12 cellular contexts compared by ENCODE assay signal in the genomic region with DNA sequence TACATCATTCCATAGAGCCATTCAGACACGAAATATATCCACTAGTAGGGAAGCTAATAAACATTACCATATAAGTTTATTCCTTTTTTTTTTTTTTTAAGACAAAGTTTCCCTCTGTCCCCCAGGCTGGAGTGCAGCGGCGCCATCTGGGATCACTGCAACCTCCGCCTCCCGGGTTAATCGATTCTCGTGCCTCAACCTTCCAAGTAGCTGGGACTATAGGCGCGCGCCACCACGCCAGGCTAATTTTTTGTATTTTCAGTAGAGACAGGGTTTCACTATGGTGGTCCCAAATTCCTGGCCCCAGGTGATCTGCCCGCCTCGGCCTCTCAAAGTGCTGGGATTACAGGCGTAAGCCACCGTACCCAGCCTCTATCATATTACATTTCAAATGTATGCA. TPM values are rescaled to one million over a fixed set of nuclear protein-coding genes. Genes with fewer than 3 reads are reported as not detected.
DNase-seq lines count a peak whose midpoint lies in the region; ATAC-seq and TF ChIP-seq lines count a peak whose summit lies in the region.
"Had no signal": no experiment of that assay in that cellular context is flagged by ENCODE, and none has a peak within 500 bp of the region (broad histone marks: within the 10 kb centered on the region; RNA-seq: fewer than 3 reads in every experiment).

No MANE protein-coding gene starts in this region.

- peaks cover 4% of the 10 kb centered on the region for H3K27me3 Mint-ChIP-seq in CD8-positive, alpha-beta T cell (ENCODE audit: low read depth)
- peaks cover 12% of the 10 kb centered on the region for H3K27me3 Mint-ChIP-seq in glutamatergic neuron (ENCODE audit: unreplicated experiment)

- H3K4me1 Mint-ChIP-seq in CD8-positive, alpha-beta T cell (ENCODE audit: low read depth) = peaks cover 34% of the 10 kb centered on the region
- H3K4me1 Mint-ChIP-seq in glutamatergic neuron (ENCODE audit: low read depth, unreplicated experiment) = peaks cover 21% of the 10 kb centered on the region

- peak overlapping the region; percentile 85 for H3K4me3 Mint-ChIP-seq in CD8-positive, alpha-beta T cell
- H3K4me3 Mint-ChIP-seq in glutamatergic neuron (ENCODE audit: unreplicated experiment) = peak overlapping the region; percentile 100

- peaks cover 58% of the 10 kb centered on the region for H3K36me3 Mint-ChIP-seq in CD8-positive, alpha-beta T cell
- H3K36me3 Mint-ChIP-seq in glutamatergic neuron (ENCODE audit: unreplicated experiment) = peaks cover 20% of the 10 kb centered on the region

- ATAC-seq in CD8-positive, alpha-beta T cell = no peak
- no peak for ATAC-seq in GM21381 (IDR thresholded peaks at IDR 0.05; ENCODE audit: unreplicated experiment)
- no peak for ATAC-seq in GM18870 (IDR thresholded peaks at IDR 0.05; ENCODE audit: unreplicated experiment)

- no peaks in the 10 kb centered on the region for H3K36me3 ChIP-seq in CD8-positive, alpha-beta T cell (ENCODE audit: insufficient read depth, low read length)
- H3K36me3 ChIP-seq in NT2/D1 (ENCODE audit: insufficient read depth, insufficient read length, low read length) = peaks cover 26% of the 10 kb centered on the region
- H3K36me3 ChIP-seq in trophoblast cell (ENCODE audit: control insufficient read depth in 1 of 2, insufficient read depth in 2 of 2, low read length in 2 of 2) = peaks cover 3 to 12% of the 10 kb centered on the region in 2 experiments
- H3K36me3 ChIP-seq in ascending aorta = peaks cover 9 to 10% of the 10 kb centered on the region in 2 donors

- H2AFZ ChIP-seq in trophoblast cell (ENCODE audit: insufficient read depth, low read length, poor library complexity) = no peak overlapping the region

- peak in 1 of 7 experiments; percentile 19 for DNase-seq in CD8-positive, alpha-beta T cell
- no peak for DNase-seq in NT2/D1 (ENCODE audit: low read depth, low spot score)
- no peak for DNase-seq in glutamatergic neuron
- DNase-seq in trophoblast cell = no peak
- DNase-seq in ascending aorta (ENCODE audit: low spot score in 2 of 2) = no peak
- no peak for DNase-seq in amygdala (lab: John Stamatoyannopoulos, UW)
- DNase-seq: COR-L47, NCI-H1694, OCI-M1, WERI-Rb-1 had no signal

- CTCF ChIA-PET in CD8-positive, alpha-beta T cell (lab: Charles Lee) = interaction anchor here (0.6 kb wide), 1 partner anchor 526 kb away, joined by 3 read pairs; no protein-coding TSS in a partner anchor

- H3K4me2 ChIP-seq in trophoblast cell (ENCODE audit: low read length) = peak overlapping the region; percentile 73

- H4K91ac ChIP-seq in trophoblast cell (ENCODE audit: low read depth, low read length) = no peak overlapping the region

- no peaks in the 10 kb centered on the region for H3K4me1 ChIP-seq in CD8-positive, alpha-beta T cell (ENCODE audit: insufficient read depth, low read length)
- H3K4me1 ChIP-seq in NT2/D1 (ENCODE audit: insufficient read depth, insufficient read length) = peaks cover 2% of the 10 kb centered on the region
- peaks cover 9% of the 10 kb centered on the region in 2 experiments for H3K4me1 ChIP-seq in trophoblast cell (ENCODE audit: control insufficient read depth in 1 of 2, insufficient read depth in 2 of 2, low read length in 2 of 2)
- no peaks in the 10 kb centered on the region for H3K4me1 ChIP-seq in ascending aorta

- no peak overlapping the region for H3K27ac ChIP-seq in CD8-positive, alpha-beta T cell (ENCODE audit: low read depth, low read length)
- H3K27ac ChIP-seq in trophoblast cell (ENCODE audit: low read depth, low read length) (no peak overlapping the region), ascending aorta (no peak overlapping the region)
- H3K27ac ChIP-seq: WERI-Rb-1 had no signal

- no peak overlapping the region for H3K14ac ChIP-seq in trophoblast cell (ENCODE audit: low read length)

- intact Hi-C loops in CD8-positive, alpha-beta T cell (cut with DNase I, micrococcal nuclease) = loop anchor here (1.0 kb wide), 2 partner anchors 18 to 28 kb away; a partner anchor contains a TSS
- intact Hi-C loops in ascending aorta (cut with DNase I) = no loop called here

- TF ChIP-seq CTCF in CD8-positive, alpha-beta T cell (IDR thresholded peaks at IDR 0.05) = no peak
- TF ChIP-seq CTCF in glutamatergic neuron (IDR thresholded peaks at IDR 0.05; ENCODE audit: partially characterized antibody, unreplicated experiment) = no peak
- TF ChIP-seq CTCF in ascending aorta (IDR thresholded peaks at IDR 0.05) = no peak

- no peak overlapping the region for H2AK5ac ChIP-seq in trophoblast cell (ENCODE audit: low read length)

- peaks cover 5% of the 10 kb centered on the region for H3K79me1 ChIP-seq in trophoblast cell (ENCODE audit: low read length)

- H3K9ac ChIP-seq in NT2/D1 (ENCODE audit: insufficient read length, low read depth) (no peak overlapping the region), trophoblast cell (ENCODE audit: low read length) (no peak overlapping the region)

- H3K23ac ChIP-seq in trophoblast cell (ENCODE audit: low read length) = no peak overlapping the region

- H3K79me2 ChIP-seq in trophoblast cell (ENCODE audit: control insufficient read depth, insufficient read depth, low read length, poor library complexity) = peaks cover 10% of the 10 kb centered on the region

- H2BK120ac ChIP-seq in trophoblast cell (ENCODE audit: insufficient read depth, low read length, poor library complexity) = no peak overlapping the region

- no peak overlapping the region for H2BK5ac ChIP-seq in trophoblast cell (ENCODE audit: low read depth, low read length, poor library complexity)

- H3K4ac ChIP-seq in trophoblast cell (ENCODE audit: low read depth, low read length) = no peak overlapping the region

- peak overlapping the region; percentile 52 for H4K8ac ChIP-seq in trophoblast cell (ENCODE audit: low read depth, low read length)

- H3K27ac Mint-ChIP-seq in CD8-positive, alpha-beta T cell = peak overlapping the region; percentile 93
- H3K27ac Mint-ChIP-seq in glutamatergic neuron (ENCODE audit: unreplicated experiment) = peak overlapping the region; percentile 95

- H4K12ac ChIP-seq in trophoblast cell (ENCODE audit: low read depth, low read length) = peak overlapping the region; percentile 37

- H3K27me3 ChIP-seq in CD8-positive, alpha-beta T cell (ENCODE audit: insufficient read depth, low read length) = no peaks in the 10 kb centered on the region
- H3K27me3 ChIP-seq in NT2/D1 (ENCODE audit: insufficient read depth, insufficient read length) (no peaks in the 10 kb centered on the region), trophoblast cell (ENCODE audit: insufficient read depth, low read length) (no peaks in the 10 kb centered on the region), ascending aorta (no peaks in the 10 kb centered on the region)

- peaks cover 46% of the 10 kb centered on the region for H3K9me3 Mint-ChIP-seq in CD8-positive, alpha-beta T cell
- peaks cover 6% of the 10 kb centered on the region for H3K9me3 Mint-ChIP-seq in glutamatergic neuron (ENCODE audit: unreplicated experiment)

- POLR2A ChIA-PET in CD8-positive, alpha-beta T cell (lab: Charles Lee) = interaction anchor here (0.6 to 2.0 kb wide), 10 partner anchors 10 to 555 kb away, joined by 3 to 11 read pairs (median 3); a partner anchor contains a TSS

- H3K4me3 ChIP-seq in CD8-positive, alpha-beta T cell (ENCODE audit: low read depth, low read length) = no peak overlapping the region
- H3K4me3 ChIP-seq in NT2/D1 (ENCODE audit: insufficient read length, low read depth) (peak overlapping the region; percentile 90), trophoblast cell (ENCODE audit: low read depth, low read length) (no peak overlapping the region), ascending aorta (no peak overlapping the region)

- H3K18ac ChIP-seq in trophoblast cell (ENCODE audit: low read length) = no peak overlapping the region

- H2BK12ac ChIP-seq in trophoblast cell (ENCODE audit: low read length) = no peak overlapping the region

- peaks cover 31% of the 10 kb centered on the region for H3K9me3 ChIP-seq in CD8-positive, alpha-beta T cell (ENCODE audit: low read length)
- H3K9me3 ChIP-seq in NT2/D1 (ENCODE audit: insufficient read depth, low read length) (no peaks in the 10 kb centered on the region), trophoblast cell (ENCODE audit: insufficient read depth, low read depth, low read length) (no peaks in the 10 kb centered on the region), ascending aorta (peaks cover 86 to 100% of the 10 kb centered on the region in 2 donors)

- no CpG with 5 or more reads among the region's 15 CpGs for WGBS in trophoblast cell (ENCODE audit: extremely low coverage, insufficient coverage, insufficient read length)

RNA-seq across cellular contexts. Expression of a gene that starts 0.6 kb away (rescaled TPM):
- 10 to 100 TPM; 15.3 to 15.7 TPM for total RNA-seq in CD8-positive, alpha-beta T cell
- total RNA-seq in glutamatergic neuron (ENCODE audit: unreplicated experiment) (57.5 TPM), ascending aorta (0.11 TPM)
- 7.9 and 8.0 TPM in 2 replicates for polyA plus RNA-seq in trophoblast cell (2013)

RNA-seq across cellular contexts. Expression of a gene that starts 17.8 kb away (rescaled TPM):
- total RNA-seq in CD8-positive, alpha-beta T cell = 10 to 100 TPM; 12.1 to 12.4 TPM
- total RNA-seq in glutamatergic neuron (ENCODE audit: unreplicated experiment) (20.3 TPM), ascending aorta (2.4 TPM)
- polyA plus RNA-seq in trophoblast cell (2013) = 2.1 and 2.2 TPM in 2 replicates

RNA-seq across cellular contexts. Expression of a gene that starts 27.8 kb away (rescaled TPM):
- total RNA-seq in CD8-positive, alpha-beta T cell = 10 to 100 TPM; 18.9 to 19.1 TPM
- total RNA-seq in glutamatergic neuron (ENCODE audit: unreplicated experiment) = 13.4 TPM
- 5.2 TPM in 2 replicates for polyA plus RNA-seq in trophoblast cell (2013)
- total RNA-seq in ascending aorta = 35.4 TPM

RNA-seq across cellular contexts. Expression of a gene that starts 37.0 kb away (rescaled TPM):
- 10 to 100 TPM; 22.3 to 32.3 TPM for total RNA-seq in CD8-positive, alpha-beta T cell
- total RNA-seq in glutamatergic neuron (ENCODE audit: unreplicated experiment) (41.5 TPM), ascending aorta (1.9 TPM)
- 8.9 and 9.9 TPM in 2 replicates for polyA plus RNA-seq in trophoblast cell (2013)

RNA-seq across cellular contexts. Expression of a gene that starts 40.9 kb away (rescaled TPM):
- total RNA-seq in CD8-positive, alpha-beta T cell = not detected
- total RNA-seq in glutamatergic neuron (ENCODE audit: unreplicated experiment) = 0.69 TPM
- polyA plus RNA-seq in trophoblast cell (2013) = 2.2 TPM in 2 replicates
- not detected for total RNA-seq in ascending aorta

Comparison
In these comparisons a context has a peak if more than half of its experiments do, and no peak if none do; other contexts are left out.
1. RNA of a gene that starts 0.6 kb away (total RNA-seq): 57.5 TPM in glutamatergic neuron (single experiment) and 15.3 to 15.7 TPM in CD8-positive, alpha-beta T cell; 0.11 TPM in ascending aorta (single experiment); every median in the first group is over 10 times any median in the second.